29 cellular contexts compared by ENCODE assay signal in genomic region chr1:176893625-176894352, GRCh38.
"Had no signal": no experiment of that assay in that cellular context is flagged by ENCODE, and none has a peak within 500 bp of the region (broad histone marks: within the 10 kb centered on the region; RNA-seq: fewer than 3 reads in every experiment).

No MANE protein-coding gene starts in this region.

- ATAC-seq: mucosa of descending colon; pancreas; right lobe of liver; stimulated activated naive B cell treated with anti-CD40 and anti-IgM and Interleukin-4, amounts not matched to agents 10 μg/mL and 1 μg/mL and 100 μg/mL, for 72 hours; upper lobe of right lung had no signal

- H3K27ac Mint-ChIP-seq: dendritic cell treated with granulocyte-macrophage colony-stimulating factor and Interleukin-4, amounts not matched to agents 40 ng/mL and 50 ng/mL, for 4 days; immature natural killer cell; mesothelial cell of epicardium; naive B cell; natural killer cell treated with Interleukin-12 subunit alpha and Interleukin-12 subunit beta and Interleukin-15 and Interleukin-18, amount 100 ng/mL, for 72 hours; stimulated activated naive B cell treated with anti-CD40 and anti-IgM and Interleukin-4, amounts not matched to agents 10 μg/mL and 1 μg/mL and 100 μg/mL, for 72 hours; stimulated activated naive CD8-positive, alpha-beta T cell treated with anti-CD3 and anti-CD28 coated beads, Interleukin-15, Interleukin-2, amounts not matched to agents 100 ng/mL and 50 ng/mL, for 24 hours had no signal

- H3K4me3 Mint-ChIP-seq: dendritic cell treated with granulocyte-macrophage colony-stimulating factor and Interleukin-4, amounts not matched to agents 40 ng/mL and 50 ng/mL, for 4 days; immature natural killer cell; mesothelial cell of epicardium; naive B cell; natural killer cell treated with Interleukin-12 subunit alpha and Interleukin-12 subunit beta and Interleukin-15 and Interleukin-18, amount 100 ng/mL, for 72 hours; neural crest cell; stimulated activated naive B cell treated with anti-CD40 and anti-IgM and Interleukin-4, amounts not matched to agents 10 μg/mL and 1 μg/mL and 100 μg/mL, for 72 hours; stimulated activated naive CD8-positive, alpha-beta T cell treated with anti-CD3 and anti-CD28 coated beads, Interleukin-15, Interleukin-2, amounts not matched to agents 100 ng/mL and 50 ng/mL, for 24 hours had no signal

- H3K36me3 ChIP-seq: esophagus squamous epithelium, neutrophil, pancreas, right lobe of liver, thoracic aorta, transverse colon, upper lobe of right lung, uterus had no signal

- H3K4me3 ChIP-seq: esophagus squamous epithelium, mucosa of descending colon, pancreas, right lobe of liver, thoracic aorta, transverse colon, upper lobe of right lung, uterus had no signal

- H3K9me3 Mint-ChIP-seq: dendritic cell treated with granulocyte-macrophage colony-stimulating factor and Interleukin-4, amounts not matched to agents 40 ng/mL and 50 ng/mL, for 4 days; mesothelial cell of epicardium; natural killer cell treated with Interleukin-12 subunit alpha and Interleukin-12 subunit beta and Interleukin-15 and Interleukin-18, amount 100 ng/mL, for 72 hours; neural crest cell; stimulated activated naive B cell treated with anti-CD40 and anti-IgM and Interleukin-4, amounts not matched to agents 10 μg/mL and 1 μg/mL and 100 μg/mL, for 72 hours; stimulated activated naive CD8-positive, alpha-beta T cell treated with anti-CD3 and anti-CD28 coated beads, Interleukin-15, Interleukin-2, amounts not matched to agents 100 ng/mL and 50 ng/mL, for 24 hours had no signal

- H3K27ac ChIP-seq: esophagus squamous epithelium, neutrophil, pancreas, right lobe of liver, thoracic aorta, transverse colon, upper lobe of right lung, uterus had no signal

- H3K4me1 ChIP-seq: uterus had no signal

- H3K36me3 Mint-ChIP-seq: immature natural killer cell; mesothelial cell of epicardium; naive B cell; natural killer cell treated with Interleukin-12 subunit alpha and Interleukin-12 subunit beta and Interleukin-15 and Interleukin-18, amount 100 ng/mL, for 72 hours; stimulated activated naive B cell treated with anti-CD40 and anti-IgM and Interleukin-4, amounts not matched to agents 10 μg/mL and 1 μg/mL and 100 μg/mL, for 72 hours had no signal

- H3K9me3 ChIP-seq: esophagus squamous epithelium, mucosa of descending colon, neutrophil, pancreas, right lobe of liver, thoracic aorta, transverse colon, upper lobe of right lung, uterus had no signal

- H3K27me3 ChIP-seq: pancreas, uterus had no signal

- DNase-seq: effector CD8-positive, alpha-beta T cell; erythroblast; esophagus squamous epithelium; foreskin melanocyte; glutamatergic neuron; hypothalamus; immature natural killer cell; islet precursor cell; kidney glomerular epithelial cell; mesenchymal stem cell; mucosa of descending colon; naive B cell; retina; right lobe of liver; small intestine; stimulated activated CD4-positive, alpha-beta T cell treated with anti-CD3 and anti-CD28 coated beads, Interleukin-15, amount 100 ng/mL, for 24 hours; stimulated activated CD4-positive, alpha-beta T cell treated with anti-CD3 and anti-CD28 coated beads, Interleukin-2, amount 100 ng/mL, for 48 hours; stimulated activated naive B cell treated with anti-CD40 and anti-IgM and Interleukin-4, amounts not matched to agents 10 μg/mL and 1 μg/mL and 100 μg/mL, for 72 hours; transverse colon; upper lobe of right lung; uterus had no signal
